19 cellular contexts compared by ENCODE assay signal in the genomic region with DNA sequence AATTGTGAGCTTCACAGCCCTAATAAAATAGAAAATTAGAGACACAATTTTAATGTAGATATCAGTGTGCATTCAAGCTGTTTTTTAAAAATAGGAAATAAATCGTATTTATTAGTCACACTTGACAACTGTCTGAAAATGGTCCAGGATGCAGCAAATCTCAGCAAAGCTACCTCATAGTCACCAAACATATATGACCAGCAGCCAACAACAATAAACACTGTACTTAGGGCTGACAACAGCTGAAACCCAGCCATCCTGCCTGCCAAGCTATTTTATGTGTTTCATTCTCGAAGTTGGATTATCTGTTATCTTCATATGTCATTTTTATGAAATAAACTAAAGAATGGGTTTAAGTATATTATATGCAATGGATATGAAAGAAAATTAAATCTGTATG.
"Had no signal": no experiment of that assay in that cellular context is flagged by ENCODE, and none has a peak within 500 bp of the region (broad histone marks: within the 10 kb centered on the region; RNA-seq: fewer than 3 reads in every experiment).

No MANE protein-coding gene starts in this region.

- H3K4me1 Mint-ChIP-seq: immature natural killer cell had no signal

- H3K9me3 Mint-ChIP-seq: activated naive CD8-positive, alpha-beta T cell treated with anti-CD3 and anti-CD28 coated beads, Interleukin-2, amount 10 ng/mL, durations not matched to agents 7 days and 5 days; activated T-cell treated with anti-CD3 and anti-CD28 coated beads, Interleukin-2, amount 50 U/mL, for 24 hours; immature natural killer cell; stimulated activated naive CD8-positive, alpha-beta T cell treated with anti-CD3 and anti-CD28 coated beads, Interleukin-15, Interleukin-2, amounts not matched to agents 100 ng/mL and 50 ng/mL, for 24 hours; T-helper 2 cell treated with Interferon-gamma antibody and Interleukin-4, amounts not matched to agents 5 μg/mL and 100 μg/mL, for 36 hours had no signal

- DNase-seq: activated CD4-positive, alpha-beta T cell treated with anti-CD3 and anti-CD28 coated beads, Interleukin-2, amount 50 U/mL, for 4 hours; activated CD4-positive, CD25-positive, alpha-beta regulatory T cell treated with anti-CD3 and anti-CD28 coated beads, Interleukin-2, amount 50 U/mL, for 72 hours; activated gamma-delta T cell treated with Interleukin-2 at 50 U/mL for 16 hours; activated naive CD8-positive, alpha-beta T cell treated with anti-CD3 and anti-CD28 coated beads, Interleukin-2, amount 10 ng/mL, durations not matched to agents 7 days and 5 days; activated T-cell treated with anti-CD3 and anti-CD28 coated beads, Interleukin-2, amount 50 U/mL, for 24 hours; aorta; effector CD4-positive, alpha-beta T cell; immature natural killer cell; left cardiac atrium; nephron progenitor cell; sigmoid colon; stimulated activated CD4-positive, alpha-beta T cell treated with anti-CD3 and anti-CD28 coated beads, Interleukin-4, amount 100 ng/mL, for 1 hour; stimulated activated CD8-positive, alpha-beta memory T cell treated with anti-CD3 and anti-CD28 coated beads, Interleukin-4, amount 100 ng/mL, for 48 hours; testis; upper lobe of right lung had no signal

- H3K27me3 ChIP-seq: sigmoid colon, testis, upper lobe of right lung had no signal

- H3K36me3 ChIP-seq: sigmoid colon, upper lobe of right lung had no signal

- H3K4me3 Mint-ChIP-seq: activated naive CD8-positive, alpha-beta T cell treated with anti-CD3 and anti-CD28 coated beads, Interleukin-2, amount 10 ng/mL, durations not matched to agents 7 days and 5 days; activated T-cell treated with anti-CD3 and anti-CD28 coated beads, Interleukin-2, amount 50 U/mL, for 24 hours; immature natural killer cell; nephron progenitor cell; stimulated activated naive CD8-positive, alpha-beta T cell treated with anti-CD3 and anti-CD28 coated beads, Interleukin-15, Interleukin-2, amounts not matched to agents 100 ng/mL and 50 ng/mL, for 24 hours; T-helper 2 cell treated with Interferon-gamma antibody and Interleukin-4, amounts not matched to agents 5 μg/mL and 100 μg/mL, for 36 hours had no signal

- H3K4me3 ChIP-seq: coronary artery, sigmoid colon, testis, upper lobe of right lung had no signal

- H3K27ac ChIP-seq: coronary artery, sigmoid colon, testis, upper lobe of right lung had no signal

- FAIRE-seq: endothelial cell of umbilical vein had no signal

- H3K27me3 Mint-ChIP-seq: activated naive CD8-positive, alpha-beta T cell treated with anti-CD3 and anti-CD28 coated beads, Interleukin-2, amount 10 ng/mL, durations not matched to agents 7 days and 5 days; activated T-cell treated with anti-CD3 and anti-CD28 coated beads, Interleukin-2, amount 50 U/mL, for 24 hours; stimulated activated naive CD8-positive, alpha-beta T cell treated with anti-CD3 and anti-CD28 coated beads, Interleukin-15, Interleukin-2, amounts not matched to agents 100 ng/mL and 50 ng/mL, for 24 hours had no signal

- H3K36me3 Mint-ChIP-seq: activated naive CD8-positive, alpha-beta T cell treated with anti-CD3 and anti-CD28 coated beads, Interleukin-2, amount 10 ng/mL, durations not matched to agents 7 days and 5 days; immature natural killer cell had no signal

- ATAC-seq: left cardiac atrium, upper lobe of right lung had no signal
